In the genomic region with DNA sequence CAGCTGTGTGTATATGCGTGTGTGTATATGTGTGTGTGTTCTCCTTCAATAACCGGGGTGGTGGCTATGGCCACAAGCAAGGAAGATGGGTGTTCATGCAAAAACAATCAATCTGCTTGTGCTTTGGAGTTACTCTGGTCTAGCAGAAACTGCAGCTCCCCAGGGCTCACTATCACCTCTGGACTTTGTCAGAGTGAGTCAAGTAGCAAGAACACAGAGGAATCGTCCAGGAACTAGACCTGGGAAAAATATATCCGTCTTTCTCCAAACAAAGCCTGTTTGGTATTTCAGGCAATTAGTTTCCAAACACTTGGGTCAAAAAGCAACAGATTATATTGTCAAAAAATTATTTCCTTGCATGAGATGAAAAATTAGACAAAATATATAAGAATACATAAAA, we compare ENCODE assay signal across 2 cellular contexts.
TF ChIP-seq lines count a peak whose summit lies in the region.

No MANE protein-coding gene starts in this region.

TF ChIP-seq in A549, 52 proteins besides CTCF, POLR2A, EP300 and RAD21:
- TF ChIP-seq HDAC2 (IDR thresholded peaks at IDR 0.05), result no peak
- TF ChIP-seq FOSB (CRISPR knock-in tag; IDR thresholded peaks at IDR 0.05), result no peak
- no peak for TF ChIP-seq PHF8 (IDR thresholded peaks at IDR 0.05; ENCODE audit: borderline replicate concordance, low read depth)
- no peak for TF ChIP-seq HOXA7 (CRISPR knock-in tag; IDR thresholded peaks at IDR 0.05)
- TF ChIP-seq, protein P1, sequence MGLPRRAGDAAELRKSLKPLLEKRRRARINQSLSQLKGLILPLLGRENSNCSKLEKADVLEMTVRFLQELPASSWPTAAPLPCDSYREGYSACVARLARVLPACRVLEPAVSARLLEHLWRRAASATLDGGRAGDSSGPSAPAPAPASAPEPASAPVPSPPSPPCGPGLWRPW (IDR thresholded peaks at IDR 0.05), result no peak
- no peak for TF ChIP-seq CBX8 (IDR thresholded peaks at IDR 0.05)

TF ChIP-seq in IMR-90, 13 proteins besides CTCF, POLR2A, EP300 and RAD21:
- TF ChIP-seq RCOR1 (IDR thresholded peaks at IDR 0.05; ENCODE audit: insufficient replicate concordance, low read length), result no peak
